In the genomic region with DNA sequence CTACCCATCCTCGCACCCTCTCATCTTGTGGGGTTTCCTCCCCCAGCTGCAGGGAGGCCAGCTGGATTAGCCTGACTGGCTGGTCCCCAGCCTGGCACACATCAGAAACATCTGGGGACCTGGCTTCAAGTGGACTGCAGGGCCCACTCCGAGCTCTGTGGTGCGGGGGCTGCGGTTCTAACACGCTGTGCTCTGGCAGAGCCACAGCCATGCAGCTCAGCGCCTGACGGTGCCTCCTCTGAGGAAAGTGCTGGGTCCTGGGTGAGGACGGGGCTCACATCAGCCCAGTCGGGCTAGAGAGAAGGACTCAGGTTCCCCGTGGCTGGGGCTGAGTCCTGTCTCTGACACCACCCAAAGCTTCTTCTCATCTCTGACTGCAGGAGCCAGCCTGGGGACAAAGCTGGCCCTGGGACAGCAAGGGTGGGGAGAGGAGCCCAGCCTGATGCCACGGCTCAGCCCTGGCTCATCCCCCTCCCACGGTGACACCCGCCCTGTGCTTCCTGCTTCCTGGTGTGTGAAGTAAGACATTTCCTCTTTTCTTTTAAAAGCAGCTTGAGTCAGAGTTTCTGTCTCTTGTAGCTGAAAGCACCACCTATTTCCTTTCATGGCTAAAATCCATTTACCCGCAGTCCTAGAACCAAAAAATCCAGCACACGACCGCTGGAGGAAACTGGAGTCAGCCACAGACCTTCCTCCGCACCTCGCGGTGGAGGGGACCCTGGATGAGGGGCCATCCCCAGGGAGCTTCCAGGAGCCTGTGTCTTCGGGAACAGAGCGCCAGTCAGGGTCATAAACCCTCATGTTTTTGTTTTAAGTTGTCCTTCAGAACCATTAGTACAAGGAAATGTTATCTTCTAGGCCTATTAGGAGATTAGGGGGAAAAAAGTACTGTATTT, we compare ENCODE assay signal across 8 cellular contexts.
DNase-seq lines count a peak whose midpoint lies in the region; ATAC-seq and TF ChIP-seq lines count a peak whose summit lies in the region.

No MANE protein-coding gene starts in this region.

- H3K27me3 ChIP-seq in body of pancreas = no peaks in the 10 kb centered on the region

- H3K4me1 ChIP-seq in body of pancreas = no peaks in the 10 kb centered on the region

- DNase-seq in SKM-1 (lab: John Stamatoyannopoulos, UW; ENCODE audit: unreplicated experiment) = peak; percentile 47
- DNase-seq in body of pancreas = peak; percentile 31 to 69 (median 45)
- DNase-seq in lung microvascular endothelial cell (ENCODE audit: low read depth in 2 of 2) = peak; percentile 81 to 90
- peak; percentile 15 for DNase-seq in stimulated activated CD8-positive, alpha-beta memory T cell treated with anti-CD3 and anti-CD28 coated beads, Interleukin-7, amount 100 ng/mL, for 24 hours (ENCODE audit: low read depth)
- no peak for DNase-seq in NCI-H1930 (lab: John Stamatoyannopoulos, UW)
- DNase-seq in putamen (ENCODE audit: low spot score) = no peak

- H3K9me3 ChIP-seq in body of pancreas = no peaks in the 10 kb centered on the region

- no peak overlapping the region for H3K4me3 ChIP-seq in body of pancreas

- no peak for TF ChIP-seq POLR2A in body of pancreas (IDR thresholded peaks at IDR 0.05)

- peak; percentile 95 for ATAC-seq in GM18868 (IDR thresholded peaks at IDR 0.05; ENCODE audit: unreplicated experiment)
- peak; percentile 92 for ATAC-seq in HG03039 (IDR thresholded peaks at IDR 0.05; ENCODE audit: unreplicated experiment)
- peak; percentile 80 for ATAC-seq in body of pancreas

- peak overlapping the region in 3 of 4 donors; percentile 20 to 78 (median 71) for H3K27ac ChIP-seq in body of pancreas

- intact Hi-C loops in body of pancreas (cut with DNase I) = no loop called here

- TF ChIP-seq CTCF in body of pancreas (IDR thresholded peaks at IDR 0.05) = no peak

- WGBS in body of pancreas, 2 donors = 66 to 77% methylated on average over 11 to 21 of the region's 21 CpGs

- no peaks in the 10 kb centered on the region for H3K36me3 ChIP-seq in body of pancreas (replicated peaks in 1 of 2; ENCODE audit: insufficient read depth in 1 of 2, low read depth in 2 of 2)

Comparison
In these comparisons a context has a peak if more than half of its experiments do, and no peak if none do; other contexts are left out.
1. DNase-seq: peak in SKM-1 (single experiment), body of pancreas (4 of 4), lung microvascular endothelial cell (2 of 2) and stimulated activated CD8-positive, alpha-beta memory T cell treated with anti-CD3 and anti-CD28 coated beads, Interleukin-7, amount 100 ng/mL, for 24 hours (single experiment); none in NCI-H1930 (0 of 2) and putamen (single experiment).
2. Peak in every context shown above with its lines, with median percentiles within 50 percentile points of each other: ATAC-seq.